Comparison of ENCODE assay signal across 8 cellular contexts in genomic region chr19:51002542-51003311, GRCh38. TPM values are rescaled to one million over a fixed set of nuclear protein-coding genes. Genes with fewer than 3 reads are reported as not detected.
DNase-seq lines count a peak whose midpoint lies in the region; ATAC-seq and TF ChIP-seq lines count a peak whose summit lies in the region.

No MANE protein-coding gene starts in this region.

- no peaks in the 10 kb centered on the region for H3K9me3 ChIP-seq in BE2C
- no peaks in the 10 kb centered on the region for H3K9me3 ChIP-seq in iPS-20b (ENCODE audit: insufficient read depth, low read depth, low read length)

- H3K4me1 ChIP-seq in BE2C (no peaks in the 10 kb centered on the region), iPS-20b (ENCODE audit: insufficient read depth, low read length) (peaks cover 3% of the 10 kb centered on the region; the same call in 1 of the 2 replicates)

- in situ Hi-C loops in SK-MEL-5 (cut with HindIII; ENCODE audit: low pct_unique_long_range_greater_than_20kb, low sequenced_read_pairs), result no loop called here

- H3K36me3 ChIP-seq in BE2C (no peaks in the 10 kb centered on the region), iPS-20b (ENCODE audit: insufficient read depth, low read depth, low read length) (no peaks in the 10 kb centered on the region)

- H3K27me3 ChIP-seq in BE2C, result peaks cover 7% of the 10 kb centered on the region
- H3K27me3 ChIP-seq in iPS-20b (ENCODE audit: insufficient read depth, low read length), result no peaks in the 10 kb centered on the region

- TF ChIP-seq CTCF in BE2C (IDR thresholded peaks at IDR 0.05; ENCODE audit: low read depth, low read length) (no peak), GM12865 (IDR thresholded peaks at IDR 0.05; ENCODE audit: insufficient read depth, low read depth, low read length, missing control alignments) (no peak)

- ATAC-seq in GM21737 (IDR thresholded peaks at IDR 0.05; ENCODE audit: unreplicated experiment) (no peak), HG02884 (IDR thresholded peaks at IDR 0.05; ENCODE audit: unreplicated experiment) (no peak), HG03342 (IDR thresholded peaks at IDR 0.05; ENCODE audit: unreplicated experiment) (no peak)

- peak; percentile 57 for DNase-seq in BE2C
- DNase-seq in GM12865 (ENCODE audit: low read depth), result peak; percentile 45
- peak; percentile 82 for DNase-seq in SK-MEL-5 (ENCODE audit: low read depth, low spot score)
- no peak for DNase-seq in NOMO-1 (lab: John Stamatoyannopoulos, UW; ENCODE audit: unreplicated experiment in 2 of 2)

- H3K4me3 ChIP-seq in BE2C (ENCODE audit: low read depth, low read length) (no peak overlapping the region), GM12865 (ENCODE audit: low read depth, low read length) (no peak overlapping the region), iPS-20b (ENCODE audit: low read length) (peak overlapping the region; percentile 33; the same call in 1 of the 2 replicates)

- no peak overlapping the region for H3K27ac ChIP-seq in iPS-20b (ENCODE audit: low read length)

- H3K9ac ChIP-seq in iPS-20b (ENCODE audit: low read depth, low read length), result no peak overlapping the region

RNA-seq across cellular contexts. Expression of gene KLK8, which starts 1.3 kb away (rescaled TPM):
- polyA plus RNA-seq in BE2C (2012; ENCODE audit: insufficient read depth, insufficient read length, low read depth), result not detected
- total RNA-seq in SK-MEL-5 (2014; rRNA removed; shearing (Covaris generic)), result 0.96 TPM in 1 of 2 replicates, not detected in the other
- polyA plus RNA-seq in SK-MEL-5 (2015; cell fraction: cytosol; rRNA removed), result not detected in 2 replicates
- 0.43 TPM in 1 of 2 replicates, not detected in the other for polyA plus RNA-seq in SK-MEL-5 (2015; cell fraction: nucleus; rRNA removed)

RNA-seq across cellular contexts. Expression of gene KLK10, which starts 16.8 kb away (rescaled TPM):
- polyA plus RNA-seq in BE2C (2012; ENCODE audit: insufficient read depth, insufficient read length, low read depth), result not detected
- total RNA-seq in SK-MEL-5 (2014; rRNA removed; shearing (Covaris generic)), result not detected in 2 replicates
- 0.05 TPM in 1 of 2 replicates, not detected in the other for polyA plus RNA-seq in SK-MEL-5 (2015; cell fraction: cytosol; rRNA removed)
- 0.28 and 1.4 TPM in 2 replicates for polyA plus RNA-seq in SK-MEL-5 (2015; cell fraction: nucleus; rRNA removed)

RNA-seq across cellular contexts. Expression of gene KLK7, which starts 19.0 kb away (rescaled TPM):
- polyA plus RNA-seq in BE2C (2012; ENCODE audit: insufficient read depth, insufficient read length, low read depth), result not detected
- total RNA-seq in SK-MEL-5 (2014; rRNA removed; shearing (Covaris generic)), result not detected in 2 replicates
- not detected in 2 replicates for polyA plus RNA-seq in SK-MEL-5 (2015; cell fraction: cytosol; rRNA removed)
- polyA plus RNA-seq in SK-MEL-5 (2015; cell fraction: nucleus; rRNA removed), result not detected in 2 replicates

RNA-seq across cellular contexts. Expression of gene KLK11, which starts 23.7 kb away (rescaled TPM):
- polyA plus RNA-seq in BE2C (2012; ENCODE audit: insufficient read depth, insufficient read length, low read depth), result not detected
- not detected in 2 replicates for total RNA-seq in SK-MEL-5 (2014; rRNA removed; shearing (Covaris generic))
- not detected in 2 replicates for polyA plus RNA-seq in SK-MEL-5 (2015; cell fraction: cytosol; rRNA removed)
- polyA plus RNA-seq in SK-MEL-5 (2015; cell fraction: nucleus; rRNA removed), result not detected in 2 replicates

RNA-seq across cellular contexts. Expression of gene KLK12, which starts 32.1 kb away (rescaled TPM):
- not detected for polyA plus RNA-seq in BE2C (2012; ENCODE audit: insufficient read depth, insufficient read length, low read depth)
- not detected in 2 replicates for total RNA-seq in SK-MEL-5 (2014; rRNA removed; shearing (Covaris generic))
- polyA plus RNA-seq in SK-MEL-5 (2015; cell fraction: cytosol; rRNA removed), result not detected in 2 replicates
- polyA plus RNA-seq in SK-MEL-5 (2015; cell fraction: nucleus; rRNA removed), result not detected in 2 replicates

Comparison
In these comparisons a context has a peak if more than half of its experiments do, and no peak if none do; other contexts are left out.
1. DNase-seq: peak in BE2C (single experiment), GM12865 (single experiment) and SK-MEL-5 (single experiment); none in NOMO-1 (0 of 2).